In the genomic region with DNA sequence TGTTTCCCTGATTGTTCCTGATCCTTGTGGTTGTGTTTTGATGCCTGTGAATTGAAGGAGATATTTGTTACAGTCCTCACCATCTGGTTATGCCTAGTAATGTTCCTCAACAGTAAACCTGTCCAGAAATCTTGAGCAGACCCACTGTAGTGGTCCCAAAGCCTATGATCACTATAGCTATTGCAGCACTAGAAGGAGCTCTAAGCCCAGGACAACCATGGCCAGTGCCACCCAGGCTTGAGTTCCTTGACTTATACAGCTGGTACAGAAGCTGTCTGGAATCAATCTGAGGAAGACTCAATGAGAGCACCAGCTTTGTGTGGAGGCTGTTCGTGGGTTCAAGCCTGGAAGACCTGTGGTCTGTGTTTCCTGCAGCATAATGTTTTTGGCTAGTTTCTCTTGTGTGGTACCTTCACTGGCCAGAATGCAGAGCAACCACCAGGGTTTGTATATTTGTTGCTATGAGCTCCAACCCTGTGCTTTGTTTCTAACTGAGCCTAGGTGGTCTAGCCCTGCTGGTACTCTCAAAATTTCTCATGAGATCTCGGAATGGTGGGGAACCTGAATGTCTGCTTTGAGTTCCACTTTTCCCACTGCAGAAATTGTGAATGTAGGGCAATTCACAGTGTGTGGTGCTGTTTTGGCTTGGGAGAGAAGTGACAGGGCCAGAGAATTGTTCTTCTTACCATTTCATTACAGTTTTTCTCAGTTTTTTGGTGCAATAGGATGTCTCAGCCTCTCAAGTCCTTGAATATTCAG, we compare ENCODE assay signal across 3 cellular contexts.
TF ChIP-seq lines count a peak whose summit lies in the region.

No MANE protein-coding gene starts in this region.

TF ChIP-seq in HepG2, 621 proteins besides CTCF, POLR2A, EP300 and RAD21:
- TF ChIP-seq SIX1 (CRISPR knock-in tag; IDR thresholded peaks at IDR 0.05; ENCODE audit: borderline replicate concordance) (no peak), STAG1 (CRISPR knock-in tag; IDR thresholded peaks at IDR 0.05) (peak; percentile 32; the same call in 1 of the 2 replicates)
TF ChIP-seq in HepG2: peak in this region for 1.

TF ChIP-seq in SK-N-SH, 30 proteins besides CTCF, POLR2A, EP300 and RAD21:
- TF ChIP-seq POLR2AphosphoS5 (IDR thresholded peaks at IDR 0.05; ENCODE audit: low read depth, low read length) (no peak; the same call in 1 of the 2 replicates), SMC3 (IDR thresholded peaks at IDR 0.05; ENCODE audit: low read depth, low read length) (peak; percentile 23; the same call in 1 of the 2 replicates)

TF ChIP-seq in H1, 55 proteins besides CTCF, POLR2A, EP300 and RAD21:
- TF ChIP-seq EZH2 (IDR thresholded peaks at IDR 0.05; ENCODE audit: low read depth, low read length, severe bottlenecking): no peak
- no peak for TF ChIP-seq NRF1 (IDR thresholded peaks at IDR 0.05; ENCODE audit: low read depth, low read length)
- no peak for TF ChIP-seq FOSL1 (IDR thresholded peaks at IDR 0.05; ENCODE audit: insufficient read depth, low read depth, low read length)
- no peak for TF ChIP-seq TBP (IDR thresholded peaks at IDR 0.05; ENCODE audit: low read depth, low read length)
- no peak for TF ChIP-seq ASH2L (IDR thresholded peaks at IDR 0.05; ENCODE audit: low read length)
- TF ChIP-seq JUN (IDR thresholded peaks at IDR 0.05; ENCODE audit: low read depth, low read length): no peak
- no peak for TF ChIP-seq TAF7 (optimal IDR thresholded peaks at IDR 0.05; ENCODE audit: borderline replicate concordance, low read depth, low read length)
- no peak for TF ChIP-seq SP4 (IDR thresholded peaks at IDR 0.05; ENCODE audit: low read length)
- TF ChIP-seq CREB1 (IDR thresholded peaks at IDR 0.05): no peak
- no peak for TF ChIP-seq TAF1 (IDR thresholded peaks at IDR 0.05; ENCODE audit: low read depth, low read length)
- no peak for TF ChIP-seq KDM4A (IDR thresholded peaks at IDR 0.05; ENCODE audit: low read depth, low read length, severe bottlenecking)
- TF ChIP-seq HDAC6 (IDR thresholded peaks at IDR 0.05; ENCODE audit: low read depth, low read length): no peak
- TF ChIP-seq EGR1 (IDR thresholded peaks at IDR 0.05; ENCODE audit: borderline replicate concordance, low read depth, low read length): no peak
- no peak for TF ChIP-seq KDM5A (IDR thresholded peaks at IDR 0.05; ENCODE audit: low read length)
- TF ChIP-seq SUZ12 (IDR thresholded peaks at IDR 0.05; ENCODE audit: low read length): no peak
- no peak for TF ChIP-seq YY1 (IDR thresholded peaks at IDR 0.05; ENCODE audit: low read depth, low read length)
- TF ChIP-seq SIX5 (IDR thresholded peaks at IDR 0.05; ENCODE audit: low read depth, low read length): no peak
- no peak for TF ChIP-seq CBX5 (IDR thresholded peaks at IDR 0.05; ENCODE audit: low read depth, low read length)
